Comparison of ENCODE assay signal across 8 cellular contexts in genomic region chrX:39752820-39753219, GRCh38.
DNase-seq lines count a peak whose midpoint lies in the region; ATAC-seq lines count a peak whose summit lies in the region.

No MANE protein-coding gene starts in this region.

- peak; percentile 17 for DNase-seq in ELR (ENCODE audit: low read depth)
- peak; percentile 72 for DNase-seq in NCI-H2171 (lab: John Stamatoyannopoulos, UW)
- DNase-seq in pons (ENCODE audit: low spot score): peak; percentile 64
- no peak for DNase-seq in RKO (ENCODE audit: low spot score)
- no peak for DNase-seq in activated T-cell treated with anti-CD3 and anti-CD28 coated beads, Interleukin-2, amount 50 U/mL, for 1 hour
- DNase-seq in NCI-H1048 (lab: John Stamatoyannopoulos, UW): no peak

- H3K9me3 Mint-ChIP-seq in dendritic cell treated with granulocyte-macrophage colony-stimulating factor and Interleukin-4, amounts not matched to agents 40 ng/mL and 50 ng/mL, for 4 days: no peaks in the 10 kb centered on the region

- H3K36me3 Mint-ChIP-seq in dendritic cell treated with granulocyte-macrophage colony-stimulating factor and Interleukin-4, amounts not matched to agents 40 ng/mL and 50 ng/mL, for 4 days (ENCODE audit: low read depth): no peaks in the 10 kb centered on the region

- no peak overlapping the region for H3K4me3 Mint-ChIP-seq in dendritic cell treated with granulocyte-macrophage colony-stimulating factor and Interleukin-4, amounts not matched to agents 40 ng/mL and 50 ng/mL, for 4 days

- H3K27me3 Mint-ChIP-seq in dendritic cell treated with granulocyte-macrophage colony-stimulating factor and Interleukin-4, amounts not matched to agents 40 ng/mL and 50 ng/mL, for 4 days: no peaks in the 10 kb centered on the region

- intact Hi-C loops in dendritic cell treated with granulocyte-macrophage colony-stimulating factor and Interleukin-4, amounts not matched to agents 40 ng/mL and 50 ng/mL, for 4 days (cut with micrococcal nuclease): no loop called here

- peaks cover 33% of the 10 kb centered on the region for H3K4me1 Mint-ChIP-seq in dendritic cell treated with granulocyte-macrophage colony-stimulating factor and Interleukin-4, amounts not matched to agents 40 ng/mL and 50 ng/mL, for 4 days (ENCODE audit: low read depth)

- peak overlapping the region; percentile 66 for H3K27ac Mint-ChIP-seq in dendritic cell treated with granulocyte-macrophage colony-stimulating factor and Interleukin-4, amounts not matched to agents 40 ng/mL and 50 ng/mL, for 4 days

- no peak for ATAC-seq in HG02610 (IDR thresholded peaks at IDR 0.05; ENCODE audit: unreplicated experiment)

Comparison
In these comparisons a context has a peak if more than half of its experiments do, and no peak if none do; other contexts are left out.
1. DNase-seq: peak in ELR (single experiment), NCI-H2171 (single experiment) and pons (single experiment); none in RKO (single experiment), activated T-cell treated with anti-CD3 and anti-CD28 coated beads, Interleukin-2, amount 50 U/mL, for 1 hour (single experiment) and NCI-H1048 (single experiment).